In the genomic region with DNA sequence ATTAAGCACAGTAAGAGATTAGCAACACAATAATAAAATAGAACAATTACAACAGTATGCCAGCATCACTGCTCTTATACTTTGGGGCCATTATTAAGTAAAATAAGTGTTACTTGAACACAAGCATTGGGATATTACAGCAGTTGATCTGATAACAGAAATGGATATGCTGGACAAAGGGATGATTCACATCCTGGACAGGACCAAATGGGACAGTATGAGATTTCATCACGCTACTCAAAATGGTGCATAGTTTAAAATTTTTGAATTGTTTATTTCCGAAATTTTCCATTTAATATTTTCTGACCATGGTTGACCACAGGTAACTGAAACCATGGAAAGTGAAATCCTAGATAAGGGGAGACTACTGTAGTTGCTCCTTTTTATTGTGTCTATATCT, we compare ENCODE assay signal across 16 cellular contexts.
A peak's percentile ranks its signal among the peaks of the same experiment; 100 is the strongest.
DNase-seq lines count a peak whose midpoint lies in the region; ATAC-seq and TF ChIP-seq lines count a peak whose summit lies in the region.
"Had no signal": no experiment of that assay in that cellular context is flagged by ENCODE, and none has a peak within 500 bp of the region (broad histone marks: within the 10 kb centered on the region; RNA-seq: fewer than 3 reads in every experiment).

No MANE protein-coding gene starts in this region.

- H3K36me3 Mint-ChIP-seq in type B pancreatic cell: peaks cover 26% of the 10 kb centered on the region
- H3K36me3 Mint-ChIP-seq in stimulated activated memory B cell treated with anti-CD40 and anti-IgM and Interleukin-4, amounts not matched to agents 10 μg/mL and 1 μg/mL and 100 μg/mL, for 72 hours: peaks cover 66% of the 10 kb centered on the region

- H3K27me3 Mint-ChIP-seq in type B pancreatic cell: no peaks in the 10 kb centered on the region
- H3K27me3 Mint-ChIP-seq in stimulated activated memory B cell treated with anti-CD40 and anti-IgM and Interleukin-4, amounts not matched to agents 10 μg/mL and 1 μg/mL and 100 μg/mL, for 72 hours: no peaks in the 10 kb centered on the region

- no peak overlapping the region for H3K4me3 Mint-ChIP-seq in type B pancreatic cell
- no peak overlapping the region for H3K4me3 Mint-ChIP-seq in stimulated activated memory B cell treated with anti-CD40 and anti-IgM and Interleukin-4, amounts not matched to agents 10 μg/mL and 1 μg/mL and 100 μg/mL, for 72 hours
- H3K4me3 Mint-ChIP-seq: CD8-positive, alpha-beta T cell; H9 had no signal

- H2BK5ac ChIP-seq in mesenchymal stem cell (ENCODE audit: low read depth, low read length, poor library complexity, severe bottlenecking): no peak overlapping the region

- no peak overlapping the region for H4K8ac ChIP-seq in mesenchymal stem cell (ENCODE audit: low read length)

- H2BK15ac ChIP-seq in mesenchymal stem cell (ENCODE audit: low read depth, poor library complexity, severe bottlenecking): no peak overlapping the region

- no peak overlapping the region for H2AK5ac ChIP-seq in mesenchymal stem cell (ENCODE audit: low read length, severe bottlenecking)

- H3K18ac ChIP-seq in mesenchymal stem cell (ENCODE audit: low read depth in 1 of 2, low read length in 2 of 2): no peak overlapping the region

- H2AFZ ChIP-seq in mesenchymal stem cell (ENCODE audit: low read depth, low read length): no peak overlapping the region

- 89% methylated on average over 1 of the region's 2 CpGs for WGBS in mesenchymal stem cell

- H3K14ac ChIP-seq in mesenchymal stem cell (ENCODE audit: low read length in 2 of 2): no peak overlapping the region

- H3K9me3 Mint-ChIP-seq in type B pancreatic cell: no peaks in the 10 kb centered on the region
- H3K9me3 Mint-ChIP-seq in stimulated activated memory B cell treated with anti-CD40 and anti-IgM and Interleukin-4, amounts not matched to agents 10 μg/mL and 1 μg/mL and 100 μg/mL, for 72 hours: peaks cover 2% of the 10 kb centered on the region
- H3K9me3 Mint-ChIP-seq: CD8-positive, alpha-beta T cell; H9 had no signal

- H3K4me3 ChIP-seq in mesenchymal stem cell (ENCODE audit: insufficient read depth in 1 of 2, low read depth in 1 of 2, low read length in 2 of 2): no peak overlapping the region
- H3K4me3 ChIP-seq: SJSA1 had no signal

- H3K27me3 ChIP-seq in mesenchymal stem cell (ENCODE audit: control insufficient read depth in 1 of 2, insufficient read depth in 1 of 2, low read length in 2 of 2): no peaks in the 10 kb centered on the region
- H3K27me3 ChIP-seq: BE2C, SJSA1 had no signal

- no peak overlapping the region for H4K91ac ChIP-seq in mesenchymal stem cell (ENCODE audit: low read length)

- H3K4me1 ChIP-seq in mesenchymal stem cell (ENCODE audit: control insufficient read depth, insufficient read depth, low read depth, low read length): peaks cover 1% of the 10 kb centered on the region
- H3K4me1 ChIP-seq: BE2C, SJSA1 had no signal

- H3K4me1 Mint-ChIP-seq in type B pancreatic cell (ENCODE audit: unreplicated experiment): no peaks in the 10 kb centered on the region
- no peaks in the 10 kb centered on the region for H3K4me1 Mint-ChIP-seq in stimulated activated memory B cell treated with anti-CD40 and anti-IgM and Interleukin-4, amounts not matched to agents 10 μg/mL and 1 μg/mL and 100 μg/mL, for 72 hours

- no peak overlapping the region for H3K23ac ChIP-seq in mesenchymal stem cell (ENCODE audit: low read length in 2 of 2)

- H2BK12ac ChIP-seq in mesenchymal stem cell (ENCODE audit: low read length in 2 of 2): no peak overlapping the region

- no peak overlapping the region for H3K27ac ChIP-seq in mesenchymal stem cell (ENCODE audit: low read length, poor library complexity, severe bottlenecking)
- H3K27ac ChIP-seq: SJSA1 had no signal

- no peak overlapping the region for H2BK120ac ChIP-seq in mesenchymal stem cell (ENCODE audit: low read depth, low read length)

- peaks cover 9% of the 10 kb centered on the region for H3K9me3 ChIP-seq in mesenchymal stem cell (ENCODE audit: control insufficient read depth, low read length)
- H3K9me3 ChIP-seq: BE2C, SJSA1 had no signal

- peaks cover 0 to 49% of the 10 kb centered on the region in 2 experiments for H3K36me3 ChIP-seq in mesenchymal stem cell (ENCODE audit: control insufficient read depth in 1 of 2, insufficient read depth in 2 of 2, low read depth in 1 of 2, low read length in 2 of 2)
- H3K36me3 ChIP-seq: BE2C had no signal

- no peak overlapping the region for H3K9ac ChIP-seq in mesenchymal stem cell (ENCODE audit: low read length)

- H3K4ac ChIP-seq in mesenchymal stem cell (ENCODE audit: low read depth in 1 of 2, low read length in 2 of 2): no peak overlapping the region

- no peak overlapping the region for H3K27ac Mint-ChIP-seq in type B pancreatic cell
- H3K27ac Mint-ChIP-seq in stimulated activated memory B cell treated with anti-CD40 and anti-IgM and Interleukin-4, amounts not matched to agents 10 μg/mL and 1 μg/mL and 100 μg/mL, for 72 hours: no peak overlapping the region
- H3K27ac Mint-ChIP-seq: H9 had no signal

- peak; percentile 41 for DNase-seq in EL
- DNase-seq in RPMI7951 (ENCODE audit: low read depth): peak; percentile 45
- DNase-seq in dermis blood vessel endothelial cell: peak; percentile 31
- DNase-seq in mesenchymal stem cell: peak; percentile 15
- DNase-seq in type B pancreatic cell (ENCODE audit: extremely low spot score, unreplicated experiment): no peak
- DNase-seq in SW 1271 (lab: John Stamatoyannopoulos, UW): no peak
- DNase-seq: BE2C; CD8-positive, alpha-beta T cell; DND-41; H9; NCI-H1436; NCI-H2029 treated with DMSO at 0.1 percent for 48 hours; NCI-H510A treated with DMSO at 0.1 percent for 48 hours had no signal

- no peak for ATAC-seq in activated CD4-positive, CD25-positive, alpha-beta regulatory T cell treated with anti-CD3 and anti-CD28 coated beads, Interleukin-2, amount 50 U/mL, for 24 hours
- ATAC-seq in stimulated activated memory B cell treated with anti-CD40 and anti-IgM and Interleukin-4, amounts not matched to agents 10 μg/mL and 1 μg/mL and 100 μg/mL, for 72 hours: no peak
- ATAC-seq: CD8-positive, alpha-beta T cell had no signal

- no peak overlapping the region for H3K4me2 ChIP-seq in mesenchymal stem cell (ENCODE audit: low read length, poor library complexity, severe bottlenecking)

- TF ChIP-seq CTCF in type B pancreatic cell (conservative IDR thresholded peaks at IDR 0.05): no peak

- peaks cover 5% of the 10 kb centered on the region for H3K79me1 ChIP-seq in mesenchymal stem cell (replicated peaks; ENCODE audit: low read length, poor library complexity, severe bottlenecking)

Comparison
In these comparisons a context has a peak if more than half of its experiments do, and no peak if none do; other contexts are left out.
1. DNase-seq: peak in EL (single experiment), RPMI7951 (single experiment), dermis blood vessel endothelial cell (single experiment) and mesenchymal stem cell (single experiment); none in type B pancreatic cell (single experiment) and SW 1271 (0 of 2).